Comparison of ENCODE assay signal across 8 cellular contexts in genomic region chr5:115815693-115816225, GRCh38. TPM values are rescaled to one million over a fixed set of nuclear protein-coding genes. Genes with fewer than 3 reads are reported as not detected.
A peak's percentile ranks its signal among the peaks of the same experiment; 100 is the strongest.
DNase-seq lines count a peak whose midpoint lies in the region; ATAC-seq, FAIRE-seq and TF ChIP-seq lines count a peak whose summit lies in the region.

No MANE protein-coding gene starts in this region.

- peaks cover 14% of the 10 kb centered on the region for H3K27me3 Mint-ChIP-seq in chondrocyte (ENCODE audit: low read depth)
- H3K27me3 Mint-ChIP-seq in type B pancreatic cell = peaks cover 41% of the 10 kb centered on the region

- H3K4me1 Mint-ChIP-seq in chondrocyte (ENCODE audit: low read depth) = peaks cover 16% of the 10 kb centered on the region
- peaks cover 19% of the 10 kb centered on the region for H3K4me1 Mint-ChIP-seq in type B pancreatic cell (ENCODE audit: unreplicated experiment)

- H3K27ac Mint-ChIP-seq in chondrocyte (ENCODE audit: unreplicated experiment) (no peak overlapping the region), type B pancreatic cell (no peak overlapping the region)

- no peaks in the 10 kb centered on the region for H3K36me3 ChIP-seq in lung (ENCODE audit: control insufficient read depth in 2 of 2, insufficient read depth in 2 of 2, low read length in 2 of 2)

- no peak for DNase-seq in AG09309 (ENCODE audit: low read depth)
- DNase-seq in HTR-8/SVneo (ENCODE audit: insufficient read length, low spot score) = peak; percentile 12
- peak; percentile 91 for DNase-seq in chondrocyte (ENCODE audit: low spot score)
- no peak for DNase-seq in lung (ENCODE audit: low spot score)
- DNase-seq in type B pancreatic cell (ENCODE audit: extremely low spot score, unreplicated experiment) = no peak
- no peak for DNase-seq in COLO829 (ENCODE audit: low spot score)
- no peak for DNase-seq in HK-2 (ENCODE audit: unreplicated experiment)

- TF ChIP-seq CTCF in AG09309 (IDR thresholded peaks at IDR 0.05; ENCODE audit: control insufficient read depth, insufficient read depth, low read depth, low read length, missing control alignments) = no peak
- TF ChIP-seq CTCF in chondrocyte (IDR thresholded peaks at IDR 0.05) = no peak
- no peak for TF ChIP-seq CTCF in lung (IDR thresholded peaks at IDR 0.05; ENCODE audit: control extremely low read depth, extremely low read depth)
- TF ChIP-seq CTCF in type B pancreatic cell (conservative IDR thresholded peaks at IDR 0.05) = peak; percentile 40

- no peak for ATAC-seq in lung (ENCODE audit: insufficient read depth, low FRiP score)
- ATAC-seq in GM21529 (IDR thresholded peaks at IDR 0.05; ENCODE audit: unreplicated experiment) = no peak

- H3K9me3 Mint-ChIP-seq in chondrocyte (ENCODE audit: low read depth) (no peaks in the 10 kb centered on the region), type B pancreatic cell (no peaks in the 10 kb centered on the region)

- H3K4me3 Mint-ChIP-seq in chondrocyte (ENCODE audit: unreplicated experiment) = peak overlapping the region; percentile 87
- H3K4me3 Mint-ChIP-seq in type B pancreatic cell = peak overlapping the region; percentile 96

- peaks cover 0 to 12% of the 10 kb centered on the region in 2 donors for H3K4me1 ChIP-seq in lung (ENCODE audit: control insufficient read depth in 2 of 2, insufficient read depth in 2 of 2, low read length in 2 of 2)

- peak overlapping the region in 1 of 2 donors; percentile 26 for H3K27ac ChIP-seq in lung (ENCODE audit: low read depth in 1 of 2, low read length in 1 of 2)

- FAIRE-seq in HTR-8/SVneo (lab: Jason Lieb, UNC) = no peak

- H3K36me3 Mint-ChIP-seq in chondrocyte (ENCODE audit: low read depth) (peaks cover 3% of the 10 kb centered on the region), type B pancreatic cell (peaks cover 15% of the 10 kb centered on the region)

- 2% methylated on average over 32 to 48 of the region's 48 CpGs for WGBS in lung, 2 donors

- peak overlapping the region; percentile 55 for H3K4me3 ChIP-seq in AG09309 (ENCODE audit: control insufficient read depth, low read depth, low read length)
- peak overlapping the region; percentile 4 for H3K4me3 ChIP-seq in lung

- no peaks in the 10 kb centered on the region for H3K27me3 ChIP-seq in lung (ENCODE audit: control insufficient read depth, insufficient read depth)

- H3K9me3 ChIP-seq in lung (ENCODE audit: control insufficient read depth in 2 of 2, insufficient read depth in 1 of 2, low read length in 1 of 2) = peaks cover 0 to 2% of the 10 kb centered on the region in 2 donors

RNA-seq across cellular contexts. Expression of gene CDO1, which starts 0.7 kb away (rescaled TPM):
- total RNA-seq in chondrocyte = 2.8 to 7.1 TPM (median 3.3 TPM) in 3 replicates
- total RNA-seq in lung = 10 to 100 TPM in 1 of 2 donors, 1 to 10 TPM in 1; 4.3 to 31.7 TPM
- 1 to 10 TPM; 2.9 to 5.4 TPM for polyA plus RNA-seq in lung
- 4.4 and 27.9 TPM in 2 replicates for total RNA-seq in type B pancreatic cell (ENCODE audit: low replicate concordance)

RNA-seq across cellular contexts. Expression of gene ATG12, which starts 25.6 kb away (rescaled TPM):
- 45.4 to 57.9 TPM (median 48.0 TPM) in 3 replicates for total RNA-seq in chondrocyte
- total RNA-seq in lung = 10 to 100 TPM; 31.2 to 75.4 TPM
- 10 to 100 TPM; 31.3 to 36.3 TPM for polyA plus RNA-seq in lung
- total RNA-seq in type B pancreatic cell (ENCODE audit: low replicate concordance) = 34.4 and 45.9 TPM in 2 replicates

RNA-seq across cellular contexts. Expression of gene AP3S1, which starts 26.0 kb away (rescaled TPM):
- total RNA-seq in chondrocyte (105 to 133 TPM (median 124 TPM) in 3 replicates), lung (10 to 100 TPM; 53.0 to 90.4 TPM), type B pancreatic cell (ENCODE audit: low replicate concordance) (77.5 and 78.1 TPM in 2 replicates)
- 10 to 100 TPM; 45.8 to 56.3 TPM for polyA plus RNA-seq in lung

Comparison
In these comparisons a context has a peak if more than half of its experiments do, and no peak if none do; other contexts are left out.
1. DNase-seq: peak in HTR-8/SVneo (single experiment) and chondrocyte (single experiment); none in AG09309 (single experiment), lung (single experiment), type B pancreatic cell (single experiment), COLO829 (single experiment) and HK-2 (single experiment).